In the genomic region with DNA sequence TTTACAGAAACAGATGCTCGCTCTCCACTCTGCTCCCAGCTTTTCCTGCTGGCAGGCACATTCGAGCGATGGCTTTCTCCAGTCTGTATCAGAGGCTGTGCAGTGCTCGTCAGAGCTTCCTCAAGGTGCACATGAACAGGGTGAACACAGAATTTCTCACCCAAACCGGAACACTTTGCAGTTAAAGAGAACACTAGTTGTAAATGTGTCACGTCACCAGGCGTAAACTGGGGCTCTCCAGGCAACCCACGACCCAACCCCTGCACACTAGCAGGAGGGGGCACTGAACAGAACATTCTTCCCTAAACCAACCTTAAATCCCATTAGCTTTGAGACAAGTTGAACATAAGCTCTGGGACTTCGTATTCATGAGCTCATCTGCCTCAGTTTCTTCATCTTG, we compare ENCODE assay signal across 30 cellular contexts.
"Had no signal": no experiment of that assay in that cellular context is flagged by ENCODE, and none has a peak within 500 bp of the region (broad histone marks: within the 10 kb centered on the region; RNA-seq: fewer than 3 reads in every experiment).

No MANE protein-coding gene starts in this region.

- ATAC-seq: psoas muscle; right cardiac atrium; sciatic nerve; stimulated activated memory B cell treated with anti-CD40 and anti-IgM and Interleukin-4, amounts not matched to agents 10 μg/mL and 1 μg/mL and 100 μg/mL, for 72 hours; stimulated activated naive CD8-positive, alpha-beta T cell treated with anti-CD3 and anti-CD28 coated beads, Interleukin-15, amount 100 ng/mL, for 72 hours; stimulated activated naive CD8-positive, alpha-beta T cell treated with anti-CD3 and anti-CD28 coated beads, Interleukin-15, Interleukin-2, amounts not matched to agents 100 U/mL and 50 U/mL, for 24 hours had no signal

- H3K27ac ChIP-seq: neural progenitor cell, ovary, parathyroid adenoma, psoas muscle, skin epidermis, spleen, suprapubic skin, testis, tibial artery, transverse colon, upper lobe of left lung, uterus had no signal

- H3K4me3 Mint-ChIP-seq: naive thymus-derived CD4-positive, alpha-beta T cell; natural killer cell; nephron; neural progenitor cell; stimulated activated memory B cell treated with anti-CD40 and anti-IgM and Interleukin-4, amounts not matched to agents 10 μg/mL and 1 μg/mL and 100 μg/mL, for 72 hours; stimulated activated naive CD8-positive, alpha-beta T cell treated with anti-CD3 and anti-CD28 coated beads, Interleukin-15, amount 100 ng/mL, for 72 hours had no signal

- H3K27ac Mint-ChIP-seq: natural killer cell; nephron; neural progenitor cell; progenitor cell of endocrine pancreas; stimulated activated memory B cell treated with anti-CD40 and anti-IgM and Interleukin-4, amounts not matched to agents 10 μg/mL and 1 μg/mL and 100 μg/mL, for 72 hours; stimulated activated naive CD8-positive, alpha-beta T cell treated with anti-CD3 and anti-CD28 coated beads, Interleukin-15, amount 100 ng/mL, for 72 hours had no signal

- H3K79me2 ChIP-seq: parathyroid adenoma had no signal

- H3K27me3 Mint-ChIP-seq: naive thymus-derived CD4-positive, alpha-beta T cell; stimulated activated memory B cell treated with anti-CD40 and anti-IgM and Interleukin-4, amounts not matched to agents 10 μg/mL and 1 μg/mL and 100 μg/mL, for 72 hours; stimulated activated naive CD8-positive, alpha-beta T cell treated with anti-CD3 and anti-CD28 coated beads, Interleukin-15, amount 100 ng/mL, for 72 hours had no signal

- H3K9ac ChIP-seq: neural progenitor cell, parathyroid adenoma had no signal

- H3K27me3 ChIP-seq: neural progenitor cell, ovary, spleen, suprapubic skin, testis, tibial artery, transverse colon, upper lobe of left lung, uterus had no signal

- H3K9me3 ChIP-seq: ovary, psoas muscle, spleen, suprapubic skin, testis, tibial artery, transverse colon, upper lobe of left lung, uterus had no signal

- H3K4me1 Mint-ChIP-seq: naive thymus-derived CD4-positive, alpha-beta T cell; natural killer cell; nephron; stimulated activated memory B cell treated with anti-CD40 and anti-IgM and Interleukin-4, amounts not matched to agents 10 μg/mL and 1 μg/mL and 100 μg/mL, for 72 hours; stimulated activated naive CD8-positive, alpha-beta T cell treated with anti-CD3 and anti-CD28 coated beads, Interleukin-15, amount 100 ng/mL, for 72 hours had no signal

- H3K4me2 ChIP-seq: neural progenitor cell, smooth muscle cell had no signal

- H3K4me3 ChIP-seq: neural progenitor cell, ovary, psoas muscle, skin epidermis, smooth muscle cell, spleen, suprapubic skin, testis, tibial artery, transverse colon, upper lobe of left lung, uterus had no signal

- H3K9me3 Mint-ChIP-seq: naive thymus-derived CD4-positive, alpha-beta T cell; natural killer cell; nephron; stimulated activated memory B cell treated with anti-CD40 and anti-IgM and Interleukin-4, amounts not matched to agents 10 μg/mL and 1 μg/mL and 100 μg/mL, for 72 hours; stimulated activated naive CD8-positive, alpha-beta T cell treated with anti-CD3 and anti-CD28 coated beads, Interleukin-15, amount 100 ng/mL, for 72 hours had no signal

- H3K4me1 ChIP-seq: neural progenitor cell, parathyroid adenoma, psoas muscle, spleen, suprapubic skin, testis, tibial artery, transverse colon, upper lobe of left lung, uterus had no signal

- H2AFZ ChIP-seq: neural progenitor cell, parathyroid adenoma had no signal

- H3K36me3 ChIP-seq: neural progenitor cell, ovary, spleen, suprapubic skin, tibial artery, transverse colon, upper lobe of left lung, uterus had no signal

- H3K36me3 Mint-ChIP-seq: naive thymus-derived CD4-positive, alpha-beta T cell; natural killer cell; neural progenitor cell; stimulated activated memory B cell treated with anti-CD40 and anti-IgM and Interleukin-4, amounts not matched to agents 10 μg/mL and 1 μg/mL and 100 μg/mL, for 72 hours had no signal

- DNase-seq: naive thymus-derived CD4-positive, alpha-beta T cell; natural killer cell; occipital lobe; ovary; psoas muscle; right cardiac atrium; spleen; stimulated activated CD4-positive, alpha-beta T cell treated with anti-CD3 and anti-CD28 coated beads, Interleukin-12 subunit alpha, Interleukin-12 subunit beta, amount 100 ng/mL, for 4 hours; stimulated activated CD4-positive, alpha-beta T cell treated with anti-CD3 and anti-CD28 coated beads, Interleukin-1b, Interleukin-23, amount 100 ng/mL, for 48 hours; stimulated activated CD4-positive, alpha-beta T cell treated with anti-CD3 and anti-CD28 coated beads, Interleukin-4, amount 100 ng/mL, for 1 hour; stimulated activated CD4-positive, alpha-beta T cell treated with anti-CD3 and anti-CD28 coated beads, Interleukin-4, amount 100 ng/mL, for 4 hours; stimulated activated CD8-positive, alpha-beta memory T cell treated with anti-CD3 and anti-CD28 coated beads, Interleukin-4, amount 100 ng/mL, for 48 hours; stimulated activated naive CD4-positive, alpha-beta T cell; stimulated activated naive CD8-positive, alpha-beta T cell treated with anti-CD3 and anti-CD28 coated beads, Interleukin-15, amount 100 ng/mL, for 72 hours; stimulated activated naive CD8-positive, alpha-beta T cell treated with anti-CD3 and anti-CD28 coated beads, Interleukin-15, Interleukin-2, amounts not matched to agents 100 U/mL and 50 U/mL, for 24 hours; substantia nigra; testis; tibial artery; transverse colon; upper lobe of left lung; uterus had no signal
